In genomic region chr1:22930235-22930912, GRCh38 we compare ENCODE assay signal across 9 cellular contexts. TPM values are rescaled to one million over a fixed set of nuclear protein-coding genes. Genes with fewer than 3 reads are reported as not detected.
DNase-seq lines count a peak whose midpoint lies in the region; ATAC-seq and TF ChIP-seq lines count a peak whose summit lies in the region.
"Had no signal": no experiment of that assay in that cellular context is flagged by ENCODE, and none has a peak within 500 bp of the region (broad histone marks: within the 10 kb centered on the region; RNA-seq: fewer than 3 reads in every experiment).

No MANE protein-coding gene starts in this region.

- no peak overlapping the region for H3K27ac Mint-ChIP-seq in glutamatergic neuron (ENCODE audit: unreplicated experiment)
- H3K27ac Mint-ChIP-seq: activated naive CD4-positive, alpha-beta T cell treated with anti-CD3 and anti-CD28 coated beads, Interleukin-2, amount 50 U/mL, for 72 hours had no signal

- H3K9me3 Mint-ChIP-seq in glutamatergic neuron (ENCODE audit: unreplicated experiment) = peaks cover 3% of the 10 kb centered on the region
- H3K9me3 Mint-ChIP-seq: activated naive CD4-positive, alpha-beta T cell treated with anti-CD3 and anti-CD28 coated beads, Interleukin-2, amount 50 U/mL, for 72 hours had no signal

- H3K9me2 ChIP-seq in MM.1S (replicated peaks; ENCODE audit: insufficient read depth, low read length) = no peaks in the 10 kb centered on the region

- H4K20me1 ChIP-seq in MM.1S (ENCODE audit: insufficient read depth, low read length) = no peaks in the 10 kb centered on the region

- 51% methylated on average over 11 of the region's 11 CpGs for WGBS in prostate gland

- H3K4me1 Mint-ChIP-seq in glutamatergic neuron (ENCODE audit: low read depth, unreplicated experiment) = no peaks in the 10 kb centered on the region

- TF ChIP-seq CTCF in MM.1S (IDR thresholded peaks at IDR 0.05; ENCODE audit: low read length) (peak; percentile 54), glutamatergic neuron (IDR thresholded peaks at IDR 0.05; ENCODE audit: partially characterized antibody, unreplicated experiment) (peak; percentile 89), prostate gland (IDR thresholded peaks at IDR 0.05) (peak in 3 of 4 experiments; percentile 48 to 70 (median 62))

- H3K9me3 ChIP-seq in MM.1S (replicated peaks; ENCODE audit: insufficient read depth, low read length) (no peaks in the 10 kb centered on the region), prostate gland (no peaks in the 10 kb centered on the region)

- H3K27ac ChIP-seq in MM.1S (ENCODE audit: low read length) = no peak overlapping the region
- H3K27ac ChIP-seq in prostate gland = no peak overlapping the region

- H3K36me3 ChIP-seq in MM.1S (replicated peaks; ENCODE audit: insufficient read depth, low read length) = no peaks in the 10 kb centered on the region
- H3K36me3 ChIP-seq in prostate gland = no peaks in the 10 kb centered on the region

- peaks cover 2% of the 10 kb centered on the region for H3K27me3 Mint-ChIP-seq in glutamatergic neuron (ENCODE audit: unreplicated experiment)

- H3K4me3 ChIP-seq in MM.1S (ENCODE audit: low read length) = no peak overlapping the region
- no peak overlapping the region for H3K4me3 ChIP-seq in prostate gland

- ATAC-seq in GM21786 (IDR thresholded peaks at IDR 0.05; ENCODE audit: unreplicated experiment) = no peak

- no peaks in the 10 kb centered on the region for H3K79me2 ChIP-seq in MM.1S (ENCODE audit: low read length)

- H3F3A ChIP-seq in MM.1S (ENCODE audit: insufficient read depth, low read length) = no peaks in the 10 kb centered on the region

- peaks cover 98% of the 10 kb centered on the region for H3K27me3 ChIP-seq in MM.1S (replicated peaks; ENCODE audit: insufficient read depth, low read length)
- H3K27me3 ChIP-seq in prostate gland (replicated peaks; ENCODE audit: insufficient read depth) = peaks cover 4% of the 10 kb centered on the region

- no peak overlapping the region for H3K4me2 ChIP-seq in MM.1S (ENCODE audit: low read depth, low read length)

- H3K9ac ChIP-seq in MM.1S (ENCODE audit: low read length) = no peak overlapping the region

- peaks cover 1% of the 10 kb centered on the region for H3K36me3 Mint-ChIP-seq in glutamatergic neuron (ENCODE audit: unreplicated experiment)
- H3K36me3 Mint-ChIP-seq: activated naive CD4-positive, alpha-beta T cell treated with anti-CD3 and anti-CD28 coated beads, Interleukin-2, amount 50 U/mL, for 72 hours had no signal

- intact Hi-C loops in prostate gland (cut with DNase I) = no loop called here

- no peak for TF ChIP-seq POLR2A in prostate gland (IDR thresholded peaks at IDR 0.05)

- H2AFZ ChIP-seq in MM.1S (ENCODE audit: low read length) = no peak overlapping the region

- H3K4me1 ChIP-seq in MM.1S (ENCODE audit: low read length) (no peaks in the 10 kb centered on the region), prostate gland (replicated peaks) (no peaks in the 10 kb centered on the region)

- peak; percentile 25 for DNase-seq in NCI-H2171 (lab: John Stamatoyannopoulos, UW)
- no peak for DNase-seq in NCI-H2171 treated with DMSO at 0.1 percent for 48 hours (lab: John Stamatoyannopoulos, UW)
- DNase-seq in MM.1S = no peak
- DNase-seq in activated CD8-positive, alpha-beta memory T cell treated with anti-CD3 and anti-CD28 coated beads, Interleukin-2, amount 50 U/mL, for 48 hours = peak; percentile 62
- peak; percentile 89 for DNase-seq in glutamatergic neuron
- DNase-seq in prostate gland (ENCODE audit: low spot score) = no peak
- DNase-seq in putamen (ENCODE audit: low spot score) = no peak

- no peak overlapping the region for H3K4me3 Mint-ChIP-seq in glutamatergic neuron (ENCODE audit: unreplicated experiment)

RNA-seq across cellular contexts. Expression of gene LACTBL1, which starts 42.3 kb away (rescaled TPM):
- total RNA-seq in glutamatergic neuron (ENCODE audit: unreplicated experiment) (not detected), prostate gland (not detected)
- total RNA-seq: activated naive CD4-positive, alpha-beta T cell treated with anti-CD3 and anti-CD28 coated beads, Interleukin-2, amount 50 U/mL, for 72 hours had no signal

Comparison
In these comparisons a context has a peak if more than half of its experiments do, and no peak if none do; other contexts are left out.
1. DNase-seq: peak in NCI-H2171 (single experiment), activated CD8-positive, alpha-beta memory T cell treated with anti-CD3 and anti-CD28 coated beads, Interleukin-2, amount 50 U/mL, for 48 hours (single experiment) and glutamatergic neuron (single experiment); none in NCI-H2171 treated with DMSO at 0.1 percent for 48 hours (single experiment), MM.1S (single experiment), prostate gland (single experiment) and putamen (single experiment).
2. Peak in every context shown above with its lines, with median percentiles within 50 percentile points of each other: CTCF ChIP-seq.